ENCODE assay signal across 30 cellular contexts in genomic region chr10:74097776-74098175, GRCh38. TPM values are rescaled to one million over a fixed set of nuclear protein-coding genes. Genes with fewer than 3 reads are reported as not detected.
DNase-seq lines count a peak whose midpoint lies in the region; ATAC-seq and TF ChIP-seq lines count a peak whose summit lies in the region.
"Had no signal": no experiment of that assay in that cellular context is flagged by ENCODE, and none has a peak within 500 bp of the region (broad histone marks: within the 10 kb centered on the region; RNA-seq: fewer than 3 reads in every experiment).

No MANE protein-coding gene starts in this region.

- intact Hi-C loops in MCF 10A (cut with micrococcal nuclease): no loop called here
- intact Hi-C loops in breast epithelium (cut with DNase I; ENCODE audit: low total_unique reads): no loop called here
- intact Hi-C loops in body of pancreas (cut with DNase I): no loop called here
- intact Hi-C loops in ovary (cut with DNase I): no loop called here
- intact Hi-C loops in CD4-positive, alpha-beta memory T cell (cut with micrococcal nuclease): no loop called here

- no peak overlapping the region for H3K4me3 ChIP-seq in breast epithelium
- H3K4me3 ChIP-seq in body of pancreas: no peak overlapping the region
- no peak overlapping the region for H3K4me3 ChIP-seq in ovary
- H3K4me3 ChIP-seq in CD4-positive, alpha-beta memory T cell (ENCODE audit: low read length in 2 of 2): no peak overlapping the region
- H3K4me3 ChIP-seq: colonic mucosa, GM12878, PC-9, right atrium auricular region, stomach, uterus had no signal

- H3K27ac Mint-ChIP-seq in MCF 10A (ENCODE audit: low read depth, unreplicated experiment): peak overlapping the region; percentile 14
- peak overlapping the region; percentile 61 for H3K27ac Mint-ChIP-seq in osteocyte (ENCODE audit: unreplicated experiment)
- peak overlapping the region in 2 of 7 donors; percentile 42 to 45 for H3K27ac Mint-ChIP-seq in CD4-positive, alpha-beta memory T cell
- H3K27ac Mint-ChIP-seq: activated CD8-positive, alpha-beta T cell treated with anti-CD3 and anti-CD28 coated beads, Interleukin-2, amount 10 ng/mL, durations not matched to agents 7 days and 5 days; activated T-helper 2 cell treated with anti-CD3 and anti-CD28 coated beads, Interferon-gamma antibody, Interleukin-2, Interleukin-4, amounts not matched to agents 10 μg/mL and 5 μg/mL and 100 μg/mL, durations not matched to agents 14 hours and 24 hours and 36 hours had no signal

- H3K27ac ChIP-seq in breast epithelium (no peak overlapping the region), body of pancreas (no peak overlapping the region), ovary (no peak overlapping the region)
- no peak overlapping the region for H3K27ac ChIP-seq in CD4-positive, alpha-beta memory T cell (ENCODE audit: low read depth, low read length)
- H3K27ac ChIP-seq: colonic mucosa, PC-9, right atrium auricular region, stomach, uterus had no signal

- TF ChIP-seq CTCF in MCF 10A (IDR thresholded peaks at IDR 0.05; ENCODE audit: unreplicated experiment) (no peak), breast epithelium (IDR thresholded peaks at IDR 0.05) (no peak), body of pancreas (IDR thresholded peaks at IDR 0.05) (no peak), osteocyte (IDR thresholded peaks at IDR 0.05) (no peak), ovary (IDR thresholded peaks at IDR 0.05) (no peak)

- peaks cover 96% of the 10 kb centered on the region for H3K36me3 Mint-ChIP-seq in MCF 10A (ENCODE audit: insufficient read depth, unreplicated experiment)
- peaks cover 61% of the 10 kb centered on the region for H3K36me3 Mint-ChIP-seq in osteocyte (ENCODE audit: unreplicated experiment)
- peaks cover 55 to 74% of the 10 kb centered on the region in 2 donors for H3K36me3 Mint-ChIP-seq in CD4-positive, alpha-beta memory T cell

- 47 to 49% methylated on average over 9 of the region's 9 CpGs for WGBS in body of pancreas, 2 donors
- 82 to 88% (median 85%) methylated on average over 9 of the region's 9 CpGs for WGBS in ovary, 3 donors

- CTCF ChIA-PET in MCF 10A (lab: Yijun Ruan, JAX): interaction anchor here (1.0 to 1.4 kb wide), 3 partner anchors 139 to 211 kb away, joined by 3 to 5 read pairs (median 4); no protein-coding TSS in a partner anchor
- CTCF ChIA-PET in CD4-positive, alpha-beta memory T cell (lab: Charles Lee; ENCODE audit: partially characterized antibody): interaction anchor here (1.8 kb wide), 1 partner anchor 211 kb away, joined by 4 read pairs; no protein-coding TSS in a partner anchor

- H3K4me1 ChIP-seq in breast epithelium (no peaks in the 10 kb centered on the region), body of pancreas (no peaks in the 10 kb centered on the region), ovary (ENCODE audit: insufficient read depth) (no peaks in the 10 kb centered on the region)
- no peaks in the 10 kb centered on the region for H3K4me1 ChIP-seq in CD4-positive, alpha-beta memory T cell (ENCODE audit: insufficient read depth, low read length)
- H3K4me1 ChIP-seq: colonic mucosa, right atrium auricular region, uterus had no signal

- no peak for DNase-seq in MCF 10A (ENCODE audit: unreplicated experiment)
- DNase-seq in breast epithelium (ENCODE audit: low spot score in 2 of 2): no peak
- peak; percentile 5 for DNase-seq in NCI-H774 (lab: John Stamatoyannopoulos, UW)
- peak in 2 of 4 donors; percentile 19 to 41 for DNase-seq in body of pancreas
- no peak for DNase-seq in osteocyte (ENCODE audit: extremely low spot score, unreplicated experiment)
- DNase-seq in ovary: no peak
- DNase-seq in CD4-positive, alpha-beta memory T cell: no peak
- DNase-seq in HUDEP-2 (lab: John Stamatoyannopoulos, UW; ENCODE audit: unreplicated experiment in 76 of 76): no peak
- DNase-seq: activated CD8-positive, alpha-beta T cell treated with anti-CD3 and anti-CD28 coated beads, Interleukin-2, amount 10 ng/mL, durations not matched to agents 7 days and 5 days; activated naive CD4-positive, alpha-beta T cell treated with anti-CD3 and anti-CD28 coated beads, Interleukin-2, amount 50 U/mL, for 16 hours; amniotic stem cell; CD8-positive, alpha-beta memory T cell; colonic mucosa; effector CD4-positive, alpha-beta T cell; EL; hypothalamus; Karpas-422; mammary epithelial cell; NCI-H1436 treated with DMSO at 0.1 percent for 48 hours; NCI-H510A treated with DMSO at 0.1 percent for 48 hours; NK-92 treated with Interleukin-12 subunit alpha and Interleukin-12 subunit beta, amount 100 ng/mL, for 24 hours; PC-9; posterior cingulate gyrus; Right ventricle myocardium superior; stimulated activated CD4-positive, alpha-beta T cell treated with anti-CD3 and anti-CD28 coated beads, Interleukin-2, amount 100 ng/mL, for 24 hours; stomach; uterus had no signal

- H3K9me3 Mint-ChIP-seq in MCF 10A (ENCODE audit: unreplicated experiment) (no peaks in the 10 kb centered on the region), osteocyte (ENCODE audit: unreplicated experiment) (no peaks in the 10 kb centered on the region)
- no peaks in the 10 kb centered on the region for H3K9me3 Mint-ChIP-seq in CD4-positive, alpha-beta memory T cell
- H3K9me3 Mint-ChIP-seq: activated T-helper 2 cell treated with anti-CD3 and anti-CD28 coated beads, Interferon-gamma antibody, Interleukin-2, Interleukin-4, amounts not matched to agents 10 μg/mL and 5 μg/mL and 100 μg/mL, durations not matched to agents 14 hours and 24 hours and 36 hours; CD8-positive, alpha-beta memory T cell had no signal

- H3K9me3 ChIP-seq in breast epithelium (no peaks in the 10 kb centered on the region), body of pancreas (no peaks in the 10 kb centered on the region), ovary (no peaks in the 10 kb centered on the region)
- no peaks in the 10 kb centered on the region for H3K9me3 ChIP-seq in CD4-positive, alpha-beta memory T cell (ENCODE audit: control insufficient read depth in 1 of 2, low read length in 2 of 2)
- H3K9me3 ChIP-seq: colonic mucosa, right atrium auricular region, stomach, uterus had no signal

- peaks cover 6% of the 10 kb centered on the region for H3K4me1 Mint-ChIP-seq in MCF 10A (ENCODE audit: insufficient read depth, unreplicated experiment)
- no peaks in the 10 kb centered on the region for H3K4me1 Mint-ChIP-seq in osteocyte (ENCODE audit: unreplicated experiment)
- H3K4me1 Mint-ChIP-seq in CD4-positive, alpha-beta memory T cell: peaks cover 0 to 3% (median under 1%) of the 10 kb centered on the region in 4 donors
- H3K4me1 Mint-ChIP-seq: CD8-positive, alpha-beta memory T cell had no signal

- no peak for TF ChIP-seq EP300 in ovary (IDR thresholded peaks at IDR 0.05)

- H3K27me3 Mint-ChIP-seq in MCF 10A (ENCODE audit: insufficient read depth, unreplicated experiment) (no peaks in the 10 kb centered on the region), osteocyte (ENCODE audit: unreplicated experiment) (no peaks in the 10 kb centered on the region)
- H3K27me3 Mint-ChIP-seq in CD4-positive, alpha-beta memory T cell: no peaks in the 10 kb centered on the region
- H3K27me3 Mint-ChIP-seq: CD8-positive, alpha-beta memory T cell had no signal

- H3K4me3 Mint-ChIP-seq in MCF 10A (ENCODE audit: unreplicated experiment) (no peak overlapping the region), osteocyte (ENCODE audit: unreplicated experiment) (no peak overlapping the region)
- no peak overlapping the region for H3K4me3 Mint-ChIP-seq in CD4-positive, alpha-beta memory T cell
- H3K4me3 Mint-ChIP-seq: activated CD8-positive, alpha-beta T cell treated with anti-CD3 and anti-CD28 coated beads, Interleukin-2, amount 10 ng/mL, durations not matched to agents 7 days and 5 days; CD8-positive, alpha-beta memory T cell had no signal

- TF ChIP-seq POLR2A in breast epithelium (IDR thresholded peaks at IDR 0.05) (no peak), body of pancreas (IDR thresholded peaks at IDR 0.05) (no peak), ovary (IDR thresholded peaks at IDR 0.05) (no peak)

- POLR2A ChIA-PET in MCF 10A (lab: Yijun Ruan, JAX): interaction anchor here (1.2 kb wide), 1 partner anchor 11 kb away, joined by 5 read pairs; no protein-coding TSS in a partner anchor
- POLR2A ChIA-PET in CD4-positive, alpha-beta memory T cell (lab: Charles Lee; ENCODE audit: partially characterized antibody): no interaction called here

- BruUV-seq in MCF 10A (replicated peaks; lab: Mats Ljungman, UMichigan): no TSS peak

- no peaks in the 10 kb centered on the region for H3K27me3 ChIP-seq in breast epithelium
- H3K27me3 ChIP-seq in body of pancreas: no peaks in the 10 kb centered on the region
- H3K27me3 ChIP-seq in ovary: no peaks in the 10 kb centered on the region
- H3K27me3 ChIP-seq in CD4-positive, alpha-beta memory T cell (ENCODE audit: insufficient read depth, low read length): no peaks in the 10 kb centered on the region
- H3K27me3 ChIP-seq: colonic mucosa, right atrium auricular region, stomach, uterus had no signal

- peaks cover 5% of the 10 kb centered on the region for H3K36me3 ChIP-seq in breast epithelium
- H3K36me3 ChIP-seq in body of pancreas (replicated peaks in 1 of 2; ENCODE audit: insufficient read depth in 1 of 2, low read depth in 2 of 2): peaks cover 9 to 23% of the 10 kb centered on the region in 2 donors
- H3K36me3 ChIP-seq in ovary: no peaks in the 10 kb centered on the region
- peaks cover 68% of the 10 kb centered on the region for H3K36me3 ChIP-seq in CD4-positive, alpha-beta memory T cell (ENCODE audit: insufficient read depth, low read length)
- H3K36me3 ChIP-seq: uterus had no signal

- peak; percentile 21 for ATAC-seq in body of pancreas
- ATAC-seq: activated CD8-positive, alpha-beta T cell treated with anti-CD3 and anti-CD28 coated beads, Interleukin-2, amount 10 ng/mL, durations not matched to agents 7 days and 5 days had no signal

RNA-seq across cellular contexts. Expression of gene AP3M1, which starts 52.9 kb away (rescaled TPM):
- total RNA-seq in MCF 10A (2022) (31.2 and 35.0 TPM in 2 replicates), breast epithelium (10 to 100 TPM; 22.3 to 38.1 (median 23.2) TPM), body of pancreas (10 to 100 TPM in 1 of 2 donors, 1 to 10 TPM in 1; 7.9 to 17.1 TPM), osteocyte (39.6 and 41.7 TPM in 2 replicates), ovary (10 to 100 TPM; 17.6 to 37.9 (median 29.6) TPM)
- polyA plus RNA-seq in ovary: 10 to 100 TPM; 12.0 to 37.6 TPM
- total RNA-seq in CD4-positive, alpha-beta memory T cell: 10 to 100 TPM; 38.6 to 38.8 TPM
- polyA plus RNA-seq in CD4-positive, alpha-beta memory T cell: 10 to 100 TPM; 28.7 to 37.7 TPM

RNA-seq across cellular contexts. Expression of gene ADK, which starts 53.2 kb away (rescaled TPM):
- 96.6 and 98.6 TPM in 2 replicates for total RNA-seq in MCF 10A (2022)
- 10 to 100 TPM; 27.2 to 50.8 (median 40.0) TPM for total RNA-seq in breast epithelium
- total RNA-seq in body of pancreas: 10 to 100 TPM; 12.9 to 18.7 TPM
- total RNA-seq in osteocyte: 47.0 and 50.0 TPM in 2 replicates
- 10 to 100 TPM; 10.9 to 20.4 (median 12.2) TPM for total RNA-seq in ovary
- 10 to 100 TPM in 1 of 2 donors, 1 to 10 TPM in 1; 9.4 to 14.5 TPM for polyA plus RNA-seq in ovary
- 10 to 100 TPM; 33.7 to 38.5 TPM for total RNA-seq in CD4-positive, alpha-beta memory T cell
- 10 to 100 TPM; 63.5 to 66.6 TPM for polyA plus RNA-seq in CD4-positive, alpha-beta memory T cell
